ENCODE assay signal across 1 cellular context in the genomic region with DNA sequence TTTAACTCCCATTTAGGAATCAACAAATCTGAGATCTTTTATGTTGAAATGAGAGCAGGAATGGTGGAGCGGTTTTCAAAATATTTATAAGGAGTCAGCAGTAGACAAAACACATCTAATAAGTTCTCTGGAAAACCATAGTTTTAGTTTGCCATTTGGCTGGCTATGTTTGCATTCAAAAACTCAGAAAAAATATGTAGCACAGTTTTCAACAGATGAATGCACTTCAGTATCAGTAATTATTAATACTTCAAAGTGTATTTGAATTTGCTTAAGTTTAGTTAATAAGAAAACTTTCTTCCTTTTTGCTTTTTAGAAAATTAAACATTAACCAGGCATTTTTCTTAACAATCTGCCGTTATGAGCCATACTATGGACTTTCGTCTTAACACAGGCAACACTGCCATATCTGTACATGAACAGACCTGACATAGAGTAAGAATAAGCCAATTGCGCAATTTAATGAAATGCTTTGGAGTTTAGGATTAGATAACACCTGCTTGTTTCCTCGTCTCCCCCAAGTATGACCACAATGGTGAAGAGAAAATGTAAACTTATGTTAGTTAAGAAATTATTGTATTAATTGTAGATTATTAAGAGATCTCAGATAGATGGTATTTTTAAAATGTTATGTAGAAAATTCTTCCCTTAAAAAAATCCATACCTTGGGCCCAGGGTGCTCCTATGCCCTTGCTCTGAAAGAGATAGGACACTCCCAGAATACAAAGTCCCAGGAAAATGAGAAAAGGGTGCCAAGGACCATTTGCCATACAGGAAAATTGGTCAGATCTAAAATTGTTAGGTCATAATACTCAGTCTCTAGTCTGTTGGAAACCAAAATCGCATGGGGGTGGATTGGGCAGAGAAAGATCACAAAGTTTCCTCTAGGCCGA.
TF ChIP-seq lines count a peak whose summit lies in the region.

No MANE protein-coding gene starts in this region.

TF ChIP-seq in HepG2, 621 proteins besides CTCF, POLR2A, EP300 and RAD21 (continued from another document and continues in another):
- TF ChIP-seq, protein P1, sequence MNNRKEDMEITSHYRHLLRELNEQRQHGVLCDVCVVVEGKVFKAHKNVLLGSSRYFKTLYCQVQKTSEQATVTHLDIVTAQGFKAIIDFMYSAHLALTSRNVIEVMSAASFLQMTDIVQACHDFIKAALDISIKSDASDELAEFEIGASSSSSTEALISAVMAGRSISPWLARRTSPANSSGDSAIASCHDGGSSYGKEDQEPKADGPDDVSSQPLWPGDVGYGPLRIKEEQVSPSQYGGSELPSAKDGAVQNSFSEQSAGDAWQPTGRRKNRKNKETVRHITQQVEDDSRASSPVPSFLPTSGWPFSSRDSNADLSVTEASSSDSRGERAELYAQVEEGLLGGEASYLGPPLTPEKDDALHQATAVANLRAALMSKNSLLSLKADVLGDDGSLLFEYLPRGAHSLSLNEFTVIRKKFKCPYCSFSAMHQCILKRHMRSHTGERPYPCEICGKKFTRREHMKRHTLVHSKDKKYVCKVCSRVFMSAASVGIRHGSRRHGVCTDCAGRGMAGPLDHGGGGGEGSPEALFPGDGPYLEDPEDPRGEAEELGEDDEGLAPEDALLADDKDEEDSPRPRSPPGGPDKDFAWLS (CRISPR knock-in tag; IDR thresholded peaks at IDR 0.05; ENCODE audit: borderline replicate concordance), result no peak
- TF ChIP-seq DMAP1 (CRISPR knock-in tag; IDR thresholded peaks at IDR 0.05), result no peak
- TF ChIP-seq SOX5 (CRISPR knock-in tag; IDR thresholded peaks at IDR 0.05; ENCODE audit: borderline replicate concordance), result peak; percentile 93
- TF ChIP-seq ESRRA (CRISPR knock-in tag; IDR thresholded peaks at IDR 0.05; ENCODE audit: low read depth), result no peak
- no peak for TF ChIP-seq SMARCC2 (IDR thresholded peaks at IDR 0.05)
- no peak for TF ChIP-seq ZNF432 (CRISPR knock-in tag; IDR thresholded peaks at IDR 0.05; ENCODE audit: borderline replicate concordance)
- no peak for TF ChIP-seq BHLHE40 (IDR thresholded peaks at IDR 0.05; ENCODE audit: low read length)
- TF ChIP-seq ZNF543 (CRISPR knock-in tag; IDR thresholded peaks at IDR 0.05), result no peak
- TF ChIP-seq, protein P2, sequence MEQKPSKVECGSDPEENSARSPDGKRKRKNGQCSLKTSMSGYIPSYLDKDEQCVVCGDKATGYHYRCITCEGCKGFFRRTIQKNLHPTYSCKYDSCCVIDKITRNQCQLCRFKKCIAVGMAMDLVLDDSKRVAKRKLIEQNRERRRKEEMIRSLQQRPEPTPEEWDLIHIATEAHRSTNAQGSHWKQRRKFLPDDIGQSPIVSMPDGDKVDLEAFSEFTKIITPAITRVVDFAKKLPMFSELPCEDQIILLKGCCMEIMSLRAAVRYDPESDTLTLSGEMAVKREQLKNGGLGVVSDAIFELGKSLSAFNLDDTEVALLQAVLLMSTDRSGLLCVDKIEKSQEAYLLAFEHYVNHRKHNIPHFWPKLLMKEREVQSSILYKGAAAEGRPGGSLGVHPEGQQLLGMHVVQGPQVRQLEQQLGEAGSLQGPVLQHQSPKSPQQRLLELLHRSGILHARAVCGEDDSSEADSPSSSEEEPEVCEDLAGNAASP (CRISPR knock-in tag; IDR thresholded peaks at IDR 0.05; ENCODE audit: borderline replicate concordance), result no peak
- no peak for TF ChIP-seq FOSL1 (CRISPR knock-in tag; IDR thresholded peaks at IDR 0.05; ENCODE audit: borderline replicate concordance)
- TF ChIP-seq, protein P3, sequence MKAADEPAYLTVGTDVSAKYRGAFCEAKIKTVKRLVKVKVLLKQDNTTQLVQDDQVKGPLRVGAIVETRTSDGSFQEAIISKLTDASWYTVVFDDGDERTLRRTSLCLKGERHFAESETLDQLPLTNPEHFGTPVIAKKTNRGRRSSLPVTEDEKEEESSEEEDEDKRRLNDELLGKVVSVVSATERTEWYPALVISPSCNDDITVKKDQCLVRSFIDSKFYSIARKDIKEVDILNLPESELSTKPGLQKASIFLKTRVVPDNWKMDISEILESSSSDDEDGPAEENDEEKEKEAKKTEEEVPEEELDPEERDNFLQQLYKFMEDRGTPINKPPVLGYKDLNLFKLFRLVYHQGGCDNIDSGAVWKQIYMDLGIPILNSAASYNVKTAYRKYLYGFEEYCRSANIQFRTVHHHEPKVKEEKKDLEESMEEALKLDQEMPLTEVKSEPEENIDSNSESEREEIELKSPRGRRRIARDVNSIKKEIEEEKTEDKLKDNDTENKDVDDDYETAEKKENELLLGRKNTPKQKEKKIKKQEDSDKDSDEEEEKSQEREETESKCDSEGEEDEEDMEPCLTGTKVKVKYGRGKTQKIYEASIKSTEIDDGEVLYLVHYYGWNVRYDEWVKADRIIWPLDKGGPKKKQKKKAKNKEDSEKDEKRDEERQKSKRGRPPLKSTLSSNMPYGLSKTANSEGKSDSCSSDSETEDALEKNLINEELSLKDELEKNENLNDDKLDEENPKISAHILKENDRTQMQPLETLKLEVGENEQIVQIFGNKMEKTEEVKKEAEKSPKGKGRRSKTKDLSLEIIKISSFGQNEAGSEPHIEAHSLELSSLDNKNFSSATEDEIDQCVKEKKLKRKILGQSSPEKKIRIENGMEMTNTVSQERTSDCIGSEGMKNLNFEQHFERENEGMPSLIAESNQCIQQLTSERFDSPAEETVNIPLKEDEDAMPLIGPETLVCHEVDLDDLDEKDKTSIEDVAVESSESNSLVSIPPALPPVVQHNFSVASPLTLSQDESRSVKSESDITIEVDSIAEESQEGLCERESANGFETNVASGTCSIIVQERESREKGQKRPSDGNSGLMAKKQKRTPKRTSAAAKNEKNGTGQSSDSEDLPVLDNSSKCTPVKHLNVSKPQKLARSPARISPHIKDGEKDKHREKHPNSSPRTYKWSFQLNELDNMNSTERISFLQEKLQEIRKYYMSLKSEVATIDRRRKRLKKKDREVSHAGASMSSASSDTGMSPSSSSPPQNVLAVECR (CRISPR knock-in tag; IDR thresholded peaks at IDR 0.05; ENCODE audit: borderline replicate concordance), result no peak
- no peak for TF ChIP-seq CCDC6 (CRISPR knock-in tag; IDR thresholded peaks at IDR 0.05)
- no peak for TF ChIP-seq MTA3 (CRISPR knock-in tag; IDR thresholded peaks at IDR 0.05)
- TF ChIP-seq HNRNPUL1 (IDR thresholded peaks at IDR 0.05; ENCODE audit: low read depth, low read length), result peak; percentile 87
- TF ChIP-seq, protein P4, sequence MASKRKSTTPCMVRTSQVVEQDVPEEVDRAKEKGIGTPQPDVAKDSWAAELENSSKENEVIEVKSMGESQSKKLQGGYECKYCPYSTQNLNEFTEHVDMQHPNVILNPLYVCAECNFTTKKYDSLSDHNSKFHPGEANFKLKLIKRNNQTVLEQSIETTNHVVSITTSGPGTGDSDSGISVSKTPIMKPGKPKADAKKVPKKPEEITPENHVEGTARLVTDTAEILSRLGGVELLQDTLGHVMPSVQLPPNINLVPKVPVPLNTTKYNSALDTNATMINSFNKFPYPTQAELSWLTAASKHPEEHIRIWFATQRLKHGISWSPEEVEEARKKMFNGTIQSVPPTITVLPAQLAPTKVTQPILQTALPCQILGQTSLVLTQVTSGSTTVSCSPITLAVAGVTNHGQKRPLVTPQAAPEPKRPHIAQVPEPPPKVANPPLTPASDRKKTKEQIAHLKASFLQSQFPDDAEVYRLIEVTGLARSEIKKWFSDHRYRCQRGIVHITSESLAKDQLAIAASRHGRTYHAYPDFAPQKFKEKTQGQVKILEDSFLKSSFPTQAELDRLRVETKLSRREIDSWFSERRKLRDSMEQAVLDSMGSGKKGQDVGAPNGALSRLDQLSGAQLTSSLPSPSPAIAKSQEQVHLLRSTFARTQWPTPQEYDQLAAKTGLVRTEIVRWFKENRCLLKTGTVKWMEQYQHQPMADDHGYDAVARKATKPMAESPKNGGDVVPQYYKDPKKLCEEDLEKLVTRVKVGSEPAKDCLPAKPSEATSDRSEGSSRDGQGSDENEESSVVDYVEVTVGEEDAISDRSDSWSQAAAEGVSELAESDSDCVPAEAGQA (IDR thresholded peaks at IDR 0.05; ENCODE audit: low read depth), result no peak
- TF ChIP-seq, protein P4 (CRISPR knock-in tag; IDR thresholded peaks at IDR 0.05; ENCODE audit: borderline replicate concordance), result no peak
- TF ChIP-seq, protein P5, sequence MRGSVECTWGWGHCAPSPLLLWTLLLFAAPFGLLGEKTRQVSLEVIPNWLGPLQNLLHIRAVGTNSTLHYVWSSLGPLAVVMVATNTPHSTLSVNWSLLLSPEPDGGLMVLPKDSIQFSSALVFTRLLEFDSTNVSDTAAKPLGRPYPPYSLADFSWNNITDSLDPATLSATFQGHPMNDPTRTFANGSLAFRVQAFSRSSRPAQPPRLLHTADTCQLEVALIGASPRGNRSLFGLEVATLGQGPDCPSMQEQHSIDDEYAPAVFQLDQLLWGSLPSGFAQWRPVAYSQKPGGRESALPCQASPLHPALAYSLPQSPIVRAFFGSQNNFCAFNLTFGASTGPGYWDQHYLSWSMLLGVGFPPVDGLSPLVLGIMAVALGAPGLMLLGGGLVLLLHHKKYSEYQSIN (CRISPR knock-in tag; IDR thresholded peaks at IDR 0.05; ENCODE audit: borderline replicate concordance), result no peak
- TF ChIP-seq ZNF557 (CRISPR knock-in tag; IDR thresholded peaks at IDR 0.05), result no peak
- TF ChIP-seq YY1 (IDR thresholded peaks at IDR 0.05; ENCODE audit: insufficient read depth, insufficient replicate concordance, low read depth, low read length), result no peak
- peak; percentile 23; the same call in 1 of the 2 replicates for TF ChIP-seq SMC3 (IDR thresholded peaks at IDR 0.05; ENCODE audit: low read length)
- no peak for TF ChIP-seq REXO4 (CRISPR knock-in tag; IDR thresholded peaks at IDR 0.05; ENCODE audit: borderline replicate concordance)
- no peak for TF ChIP-seq ZFAT (CRISPR knock-in tag; conservative IDR thresholded peaks at IDR 0.05)
- no peak for TF ChIP-seq HNRNPLL (IDR thresholded peaks at IDR 0.05; ENCODE audit: low read depth, low read length, poor library complexity, severe bottlenecking)
- TF ChIP-seq SATB2 (CRISPR knock-in tag; IDR thresholded peaks at IDR 0.05), result peak; percentile 53; the same call in 1 of the 2 replicates
- no peak for TF ChIP-seq ZNF761 (CRISPR knock-in tag; conservative IDR thresholded peaks at IDR 0.05)
- no peak for TF ChIP-seq ZMYM3 (CRISPR knock-in tag; IDR thresholded peaks at IDR 0.05)
- no peak for TF ChIP-seq ZBTB8A (CRISPR knock-in tag; IDR thresholded peaks at IDR 0.05; ENCODE audit: borderline replicate concordance, low read depth)
- no peak for TF ChIP-seq ZC3H13 (CRISPR knock-in tag; IDR thresholded peaks at IDR 0.05)
- no peak for TF ChIP-seq ZNF382 (CRISPR knock-in tag; IDR thresholded peaks at IDR 0.05; ENCODE audit: borderline replicate concordance)
- no peak for TF ChIP-seq ZNF724P (CRISPR knock-in tag; IDR thresholded peaks at IDR 0.05; ENCODE audit: borderline replicate concordance)
- peak; percentile 79 for TF ChIP-seq MED1 (CRISPR knock-in tag; IDR thresholded peaks at IDR 0.05)
- TF ChIP-seq ZNF547 (CRISPR knock-in tag; IDR thresholded peaks at IDR 0.05), result no peak
- no peak for TF ChIP-seq DR1 (CRISPR knock-in tag; IDR thresholded peaks at IDR 0.05)
- peak; percentile 47; the same call in 1 of the 2 replicates for TF ChIP-seq SIX4 (CRISPR knock-in tag; IDR thresholded peaks at IDR 0.05)
- no peak for TF ChIP-seq ETV6 (CRISPR knock-in tag; conservative IDR thresholded peaks at IDR 0.05)
- TF ChIP-seq ZNF143 (CRISPR knock-in tag; IDR thresholded peaks at IDR 0.05), result no peak
- TF ChIP-seq ZNF616 (CRISPR knock-in tag; IDR thresholded peaks at IDR 0.05; ENCODE audit: low read depth), result no peak
- TF ChIP-seq KLF12 (CRISPR knock-in tag; IDR thresholded peaks at IDR 0.05; ENCODE audit: borderline replicate concordance), result no peak
- TF ChIP-seq TOE1 (CRISPR knock-in tag; IDR thresholded peaks at IDR 0.05), result no peak
- no peak for TF ChIP-seq NKX3-1 (CRISPR knock-in tag; IDR thresholded peaks at IDR 0.05)
- TF ChIP-seq MTF2 (CRISPR knock-in tag; IDR thresholded peaks at IDR 0.05; ENCODE audit: borderline replicate concordance), result no peak
- no peak; the same call in 1 of the 2 replicates for TF ChIP-seq PPARG (CRISPR knock-in tag; conservative IDR thresholded peaks at IDR 0.05)
- TF ChIP-seq ARNTL (CRISPR knock-in tag; IDR thresholded peaks at IDR 0.05), result no peak
- no peak for TF ChIP-seq RFX3 (CRISPR knock-in tag; IDR thresholded peaks at IDR 0.05)
- TF ChIP-seq, protein P6, sequence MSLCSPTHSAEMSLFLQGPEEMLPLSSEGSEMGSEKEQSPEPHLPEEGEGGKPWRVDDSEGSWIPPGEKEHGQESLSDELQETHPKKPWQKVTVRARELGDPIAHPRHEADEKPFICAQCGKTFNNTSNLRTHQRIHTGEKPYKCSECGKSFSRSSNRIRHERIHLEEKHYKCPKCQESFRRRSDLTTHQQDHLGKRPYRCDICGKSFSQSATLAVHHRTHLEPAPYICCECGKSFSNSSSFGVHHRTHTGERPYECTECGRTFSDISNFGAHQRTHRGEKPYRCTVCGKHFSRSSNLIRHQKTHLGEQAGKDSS (CRISPR knock-in tag; IDR thresholded peaks at IDR 0.05; ENCODE audit: borderline replicate concordance, low read depth), result no peak
- TF ChIP-seq ZNF777 (CRISPR knock-in tag; IDR thresholded peaks at IDR 0.05), result no peak
- no peak for TF ChIP-seq TCF12 (IDR thresholded peaks at IDR 0.05)
- TF ChIP-seq TCF12 (CRISPR knock-in tag; IDR thresholded peaks at IDR 0.05), result no peak
- no peak for TF ChIP-seq MED8 (CRISPR knock-in tag; IDR thresholded peaks at IDR 0.05; ENCODE audit: insufficient replicate concordance)
- no peak for TF ChIP-seq ZSCAN30 (CRISPR knock-in tag; IDR thresholded peaks at IDR 0.05)
- TF ChIP-seq NFYC (CRISPR knock-in tag; IDR thresholded peaks at IDR 0.05), result no peak
- TF ChIP-seq ZNF569 (CRISPR knock-in tag; IDR thresholded peaks at IDR 0.05; ENCODE audit: borderline replicate concordance), result no peak
- TF ChIP-seq IRX3 (CRISPR knock-in tag; IDR thresholded peaks at IDR 0.05; ENCODE audit: borderline replicate concordance, low read depth), result no peak
- TF ChIP-seq PITX1 (CRISPR knock-in tag; IDR thresholded peaks at IDR 0.05), result no peak; the same call in 1 of the 2 replicates
